Comparison of ENCODE assay signal across 3 cellular contexts in the genomic region with DNA sequence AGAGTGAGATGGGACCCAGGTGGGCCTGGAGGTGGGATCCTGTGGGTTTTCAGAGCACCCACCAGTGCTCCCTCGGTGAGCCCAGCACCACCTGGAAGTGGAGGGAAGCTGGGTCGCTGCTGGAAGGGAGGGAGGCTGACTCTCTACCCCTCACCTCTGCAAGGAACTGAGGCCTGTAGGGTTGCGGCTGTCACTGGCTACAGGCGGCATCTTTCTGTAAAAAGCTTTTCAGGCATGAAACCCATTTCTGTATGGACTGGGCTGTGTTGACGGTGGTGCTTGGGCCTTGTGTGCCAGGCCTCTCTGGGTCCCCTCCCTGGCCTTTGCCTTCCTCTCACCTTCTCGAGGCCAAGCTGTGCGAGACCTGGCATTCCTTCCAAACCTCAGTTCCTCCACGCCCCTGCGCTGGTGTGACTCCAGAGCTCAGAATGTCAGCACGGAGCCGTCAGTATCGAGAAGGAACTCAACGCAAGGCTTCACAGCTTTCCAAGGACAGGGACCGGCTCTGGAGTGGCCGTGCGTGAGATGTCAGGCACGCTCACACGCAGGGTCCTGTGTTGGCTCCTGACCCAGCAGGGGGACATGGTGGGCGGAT.
TF ChIP-seq lines count a peak whose summit lies in the region.

No MANE protein-coding gene starts in this region.

TF ChIP-seq in SK-N-SH, 30 proteins besides CTCF, POLR2A, EP300 and RAD21:
- TF ChIP-seq MAX (IDR thresholded peaks at IDR 0.05; ENCODE audit: low read depth) (no peak), GABPA (IDR thresholded peaks at IDR 0.05; ENCODE audit: low read depth) (no peak), GATA2 (CRISPR knock-in tag; IDR thresholded peaks at IDR 0.05) (no peak), EZH2phosphoT487 (IDR thresholded peaks at IDR 0.05; ENCODE audit: borderline replicate concordance, low read depth) (no peak), ELF1 (IDR thresholded peaks at IDR 0.05) (no peak), USF2 (IDR thresholded peaks at IDR 0.05; ENCODE audit: borderline replicate concordance, low read depth, low read length) (no peak), SIN3A (IDR thresholded peaks at IDR 0.05; ENCODE audit: borderline replicate concordance, low read depth, low read length) (no peak), RCOR1 (IDR thresholded peaks at IDR 0.05; ENCODE audit: low read length) (no peak), FOXJ3 (CRISPR knock-in tag; IDR thresholded peaks at IDR 0.05) (no peak), MEF2A (IDR thresholded peaks at IDR 0.05; ENCODE audit: borderline replicate concordance, low read depth) (no peak), TCF12 (IDR thresholded peaks at IDR 0.05) (no peak), CHD2 (IDR thresholded peaks at IDR 0.05; ENCODE audit: low read length, partially characterized antibody) (no peak), TEAD4 (IDR thresholded peaks at IDR 0.05; ENCODE audit: borderline replicate concordance, insufficient read depth) (no peak), POLR2AphosphoS5 (IDR thresholded peaks at IDR 0.05; ENCODE audit: low read depth, low read length) (no peak)
- TF ChIP-seq, protein P1, sequence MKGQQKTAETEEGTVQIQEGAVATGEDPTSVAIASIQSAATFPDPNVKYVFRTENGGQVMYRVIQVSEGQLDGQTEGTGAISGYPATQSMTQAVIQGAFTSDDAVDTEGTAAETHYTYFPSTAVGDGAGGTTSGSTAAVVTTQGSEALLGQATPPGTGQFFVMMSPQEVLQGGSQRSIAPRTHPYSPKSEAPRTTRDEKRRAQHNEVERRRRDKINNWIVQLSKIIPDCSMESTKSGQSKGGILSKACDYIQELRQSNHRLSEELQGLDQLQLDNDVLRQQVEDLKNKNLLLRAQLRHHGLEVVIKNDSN (IDR thresholded peaks at IDR 0.05; ENCODE audit: borderline replicate concordance, low read depth): no peak

TF ChIP-seq in SK-N-SH treated with all-trans-retinoic acid at 6 μM for 48 hours, 23 proteins besides CTCF, POLR2A, EP300 and RAD21:
- TF ChIP-seq ZNF565 (CRISPR knock-in tag; conservative IDR thresholded peaks at IDR 0.05; ENCODE audit: low read depth) (no peak), SNAI2 (CRISPR knock-in tag; IDR thresholded peaks at IDR 0.05) (no peak), RARB (CRISPR knock-in tag; IDR thresholded peaks at IDR 0.05) (no peak), ZNF70 (CRISPR knock-in tag; IDR thresholded peaks at IDR 0.05) (no peak), ZFP30 (CRISPR knock-in tag; IDR thresholded peaks at IDR 0.05) (no peak), ISL1 (CRISPR knock-in tag; IDR thresholded peaks at IDR 0.05) (no peak)
- TF ChIP-seq, protein P2, sequence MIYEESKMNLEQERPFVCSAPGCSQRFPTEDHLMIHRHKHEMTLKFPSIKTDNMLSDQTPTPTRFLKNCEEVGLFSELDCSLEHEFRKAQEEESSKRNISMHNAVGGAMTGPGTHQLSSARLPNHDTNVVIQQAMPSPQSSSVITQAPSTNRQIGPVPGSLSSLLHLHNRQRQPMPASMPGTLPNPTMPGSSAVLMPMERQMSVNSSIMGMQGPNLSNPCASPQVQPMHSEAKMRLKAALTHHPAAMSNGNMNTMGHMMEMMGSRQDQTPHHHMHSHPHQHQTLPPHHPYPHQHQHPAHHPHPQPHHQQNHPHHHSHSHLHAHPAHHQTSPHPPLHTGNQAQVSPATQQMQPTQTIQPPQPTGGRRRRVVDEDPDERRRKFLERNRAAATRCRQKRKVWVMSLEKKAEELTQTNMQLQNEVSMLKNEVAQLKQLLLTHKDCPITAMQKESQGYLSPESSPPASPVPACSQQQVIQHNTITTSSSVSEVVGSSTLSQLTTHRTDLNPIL (CRISPR knock-in tag; IDR thresholded peaks at IDR 0.05; ENCODE audit: low read depth): no peak

TF ChIP-seq in endothelial cell of umbilical vein, 7 proteins besides CTCF, POLR2A, EP300 and RAD21:
- no peak for TF ChIP-seq POLR2AphosphoS5 (IDR thresholded peaks at IDR 0.05; ENCODE audit: insufficient read depth, low read depth, low read length)
- no peak for TF ChIP-seq GATA2 (IDR thresholded peaks at IDR 0.05; ENCODE audit: insufficient read depth, insufficient read length, low read depth, low read length)
- no peak for TF ChIP-seq EZH2 (IDR thresholded peaks at IDR 0.05; ENCODE audit: borderline replicate concordance, low read depth, low read length, severe bottlenecking)
